ENCODE assay signal across 20 cellular contexts in genomic region chr12:42201061-42201460, GRCh38.
A peak's percentile ranks its signal among the peaks of the same experiment; 100 is the strongest.
DNase-seq lines count a peak whose midpoint lies in the region; ATAC-seq and TF ChIP-seq lines count a peak whose summit lies in the region.
"Had no signal": no experiment of that assay in that cellular context is flagged by ENCODE, and none has a peak within 500 bp of the region (broad histone marks: within the 10 kb centered on the region; RNA-seq: fewer than 3 reads in every experiment).

No MANE protein-coding gene starts in this region.

- DNase-seq in EH (ENCODE audit: low read depth) (peak; percentile 2), NCI-H226 (peak; percentile 89), choroid plexus epithelial cell (ENCODE audit: low read depth) (peak; percentile 13), nucleus accumbens (lab: John Stamatoyannopoulos, UW) (no peak), SKM-1 (lab: John Stamatoyannopoulos, UW; ENCODE audit: unreplicated experiment) (no peak)
- DNase-seq: 8988T; ACHN; AML-193; BE2C; CD4-positive, alpha-beta T cell; CD8-positive, alpha-beta memory T cell; DMS 273 treated with DMSO at 0.1 percent for 48 hours; DMS79; GF-D8; GOT3; HFFc6 had no signal

- no peak for TF ChIP-seq CTCF in choroid plexus epithelial cell (conservative IDR thresholded peaks at IDR 0.05; ENCODE audit: low read depth, low read length)

- no peak for ATAC-seq in GM18873 (IDR thresholded peaks at IDR 0.05; ENCODE audit: low FRiP score, unreplicated experiment)
- ATAC-seq: A549 had no signal

- no peak overlapping the region for H3K4me3 ChIP-seq in choroid plexus epithelial cell (ENCODE audit: low read depth, low read length)
- H3K4me3 ChIP-seq: A549; BLaER1 treated with 17β-estradiol and CSF1 and Interleukin-3, amounts not matched to agents 10 nM and 100 nM; HAP-1 had no signal

Comparison
In these comparisons a context has a peak if more than half of its experiments do, and no peak if none do; other contexts are left out.
1. DNase-seq: peak in EH (single experiment), NCI-H226 (single experiment) and choroid plexus epithelial cell (single experiment); none in nucleus accumbens (0 of 56) and SKM-1 (single experiment).